In genomic region chr14:100850841-100851585, GRCh38 we compare ENCODE assay signal across 8 cellular contexts. TPM values are rescaled to one million over a fixed set of nuclear protein-coding genes. Genes with fewer than 3 reads are reported as not detected.
DNase-seq lines count a peak whose midpoint lies in the region; ATAC-seq, FAIRE-seq and TF ChIP-seq lines count a peak whose summit lies in the region.
"Had no signal": no experiment of that assay in that cellular context is flagged by ENCODE, and none has a peak within 500 bp of the region (broad histone marks: within the 10 kb centered on the region; RNA-seq: fewer than 3 reads in every experiment).

No MANE protein-coding gene starts in this region.

- intact Hi-C loops in posterior cingulate gyrus (cut with DNase I) (no loop called here), aorta (cut with DNase I) (no loop called here)

- H3K27me3 ChIP-seq in fibroblast of lung (ENCODE audit: control insufficient read depth, insufficient read depth, low read length) (no peaks in the 10 kb centered on the region), aorta (ENCODE audit: control insufficient read depth in 1 of 2, insufficient read depth in 2 of 2, low read length in 1 of 2) (no peaks in the 10 kb centered on the region)

- DNase-seq in GM12891 (ENCODE audit: insufficient read length, low spot score) (peak; percentile 69), NOMO-1 treated with DMSO at 0.1 percent for 48 hours (lab: John Stamatoyannopoulos, UW; ENCODE audit: unreplicated experiment) (peak; percentile 56), fibroblast of lung (ENCODE audit: low read depth in 2 of 2) (no peak), posterior cingulate gyrus (peak in 6 of 10 donors; percentile 27 to 90 (median 56)), aorta (peak; percentile 80 to 89)
- DNase-seq in activated CD8-positive, alpha-beta memory T cell treated with anti-CD3 and anti-CD28 coated beads, Interleukin-2, amount 50 U/mL, for 4 hours, result peak; percentile 80

- no peak overlapping the region for H3K4me3 ChIP-seq in fibroblast of lung (replicated peaks in 1 of 4; ENCODE audit: control extremely low read depth in 1 of 4, insufficient read depth in 1 of 4, low read depth in 3 of 4, low read length in 4 of 4)
- no peak overlapping the region for H3K4me3 ChIP-seq in aorta (ENCODE audit: low read length in 2 of 2)

- H3K9ac ChIP-seq in fibroblast of lung (ENCODE audit: insufficient read depth, low read length), result no peak overlapping the region

- H3K27ac ChIP-seq in fibroblast of lung (ENCODE audit: insufficient read depth, low read length) (no peak overlapping the region), aorta (ENCODE audit: low read depth in 1 of 2, low read length in 2 of 2) (no peak overlapping the region)

- TF ChIP-seq POLR2A in GM12891 (IDR thresholded peaks at IDR 0.05; ENCODE audit: low read depth, low read length), result no peak

- H3K79me2 ChIP-seq in fibroblast of lung (ENCODE audit: control insufficient read depth, insufficient read depth, low read length), result peaks cover 16% of the 10 kb centered on the region

- 73 to 75% methylated on average over 8 of the region's 8 CpGs for WGBS in aorta, 2 donors

- H3K36me3 ChIP-seq in fibroblast of lung (ENCODE audit: control insufficient read depth, insufficient read depth, low read length), result peaks cover 3% of the 10 kb centered on the region
- H3K36me3 ChIP-seq in aorta (ENCODE audit: control insufficient read depth in 1 of 2, insufficient read depth in 2 of 2, low read length in 1 of 2), result no peaks in the 10 kb centered on the region

- peak; percentile 40 to 60 for TF ChIP-seq CTCF in fibroblast of lung (conservative IDR thresholded peaks at IDR 0.05 in 1 of 2, IDR thresholded peaks at IDR 0.05 in 1 of 2; ENCODE audit: low read depth in 1 of 2, low read length in 2 of 2)

- peak; percentile 76 for FAIRE-seq in GM12891 (lab: Jason Lieb, UNC)
- FAIRE-seq: colon had no signal

- no peak overlapping the region for H3K4me2 ChIP-seq in fibroblast of lung (ENCODE audit: extremely low read depth, insufficient read depth, low read length)

- no peaks in the 10 kb centered on the region for H3K9me3 ChIP-seq in fibroblast of lung (ENCODE audit: control insufficient read depth, insufficient read depth, low read depth, low read length)
- H3K9me3 ChIP-seq in aorta (ENCODE audit: control insufficient read depth, low read length), result no peaks in the 10 kb centered on the region

- peak; percentile 74 for ATAC-seq in HG02981 (IDR thresholded peaks at IDR 0.05; ENCODE audit: unreplicated experiment)
- peak; percentile 78 for ATAC-seq in aorta (ENCODE audit: low FRiP score)

- no peaks in the 10 kb centered on the region for H4K20me1 ChIP-seq in fibroblast of lung (ENCODE audit: control insufficient read depth, extremely low read depth, insufficient read depth, low read length)

- no peaks in the 10 kb centered on the region for H3K4me1 ChIP-seq in fibroblast of lung (ENCODE audit: control insufficient read depth, extremely low read depth, insufficient read depth, low read length)
- H3K4me1 ChIP-seq in aorta (ENCODE audit: control insufficient read depth in 1 of 2, insufficient read depth in 2 of 2, low read length in 2 of 2), result no peaks in the 10 kb centered on the region

- no peak overlapping the region for H2AFZ ChIP-seq in fibroblast of lung (ENCODE audit: low read length)

TF ChIP-seq in GM12891, 5 proteins besides CTCF, POLR2A, EP300 and RAD21:
- TF ChIP-seq POLR2AphosphoS5 (IDR thresholded peaks at IDR 0.05; ENCODE audit: low read depth, low read length) (no peak), TAF1 (IDR thresholded peaks at IDR 0.05; ENCODE audit: low read depth, low read length) (no peak), POU2F2 (IDR thresholded peaks at IDR 0.05; ENCODE audit: low read depth, low read length) (no peak), PAX5 (IDR thresholded peaks at IDR 0.05; ENCODE audit: insufficient read depth, low read length, severe bottlenecking) (no peak), SPI1 (IDR thresholded peaks at IDR 0.05; ENCODE audit: low read depth, low read length) (no peak)

RNA-seq across cellular contexts. Expression of gene MEG3, which starts 25.1 kb away (rescaled TPM):
- polyA plus RNA-seq in GM12891 (2012; ENCODE audit: low read depth, missing spikeins), result 0.06 TPM
- total RNA-seq in fibroblast of lung (95.0 and 182 TPM in 2 replicates), aorta (100 to 1,000 TPM in 1 of 2 donors, 10 to 100 TPM in 1; 51.2 to 246 TPM)
- polyA plus RNA-seq in fibroblast of lung (58.0 and 104 TPM in 2 replicates), aorta (100 to 1,000 TPM in 1 of 2 donors, 10 to 100 TPM in 1; 21.4 to 454 TPM)
- 43.2 and 71.5 TPM in 2 replicates for polyA plus RNA-seq in fibroblast of lung (2012)
- polyA minus RNA-seq in fibroblast of lung (ENCODE audit: low replicate concordance), result 54.2 and 61.7 TPM in 2 replicates

RNA-seq across cellular contexts. Expression of gene RTL1, which starts 52.5 kb away (rescaled TPM):
- polyA plus RNA-seq in GM12891 (2012; ENCODE audit: low read depth, missing spikeins), result 0.03 TPM
- total RNA-seq in fibroblast of lung (not detected in 2 replicates), aorta (not detected)
- polyA plus RNA-seq in fibroblast of lung (not detected in 2 replicates), aorta (not detected)
- 0.02 and 0.08 TPM in 2 replicates for polyA plus RNA-seq in fibroblast of lung (2012)
- polyA minus RNA-seq in fibroblast of lung (ENCODE audit: low replicate concordance), result not detected in 2 replicates

Comparison
In these comparisons a context has a peak if more than half of its experiments do, and no peak if none do; other contexts are left out.
1. DNase-seq: peak in GM12891 (single experiment), NOMO-1 treated with DMSO at 0.1 percent for 48 hours (single experiment), activated CD8-positive, alpha-beta memory T cell treated with anti-CD3 and anti-CD28 coated beads, Interleukin-2, amount 50 U/mL, for 4 hours (single experiment), posterior cingulate gyrus (6 of 10) and aorta (2 of 2); none in fibroblast of lung (0 of 2).